ENCODE assay signal across 15 cellular contexts in genomic region chr7:157556339-157556944, GRCh38.
"Had no signal": no experiment of that assay in that cellular context is flagged by ENCODE, and none has a peak within 500 bp of the region (broad histone marks: within the 10 kb centered on the region; RNA-seq: fewer than 3 reads in every experiment).

No MANE protein-coding gene starts in this region.

- H3K36me3 Mint-ChIP-seq: stimulated activated memory B cell treated with anti-CD40 and anti-IgM and Interleukin-4, amounts not matched to agents 10 μg/mL and 1 μg/mL and 100 μg/mL, for 72 hours had no signal

- FAIRE-seq: colon, TTC549 had no signal

- ATAC-seq: stimulated activated memory B cell treated with anti-CD40 and anti-IgM and Interleukin-4, amounts not matched to agents 10 μg/mL and 1 μg/mL and 100 μg/mL, for 72 hours had no signal

- H3K27me3 ChIP-seq: esophagus muscularis mucosa, vagina had no signal

- DNase-seq: activated CD4-positive, alpha-beta T cell treated with anti-CD3 and anti-CD28 coated beads, Interleukin-2, amount 10 ng/mL, durations not matched to agents 7 days and 5 days; activated CD4-positive, CD25-positive, alpha-beta regulatory T cell; activated naive CD4-positive, alpha-beta T cell treated with anti-CD3 and anti-CD28 coated beads for 36 hours; activated T-cell treated with anti-CD3 and anti-CD28 coated beads for 4 hours; caudate nucleus; glutamatergic neuron; hypothalamus; kidney glomerular epithelial cell; nephron progenitor cell; SW 1271 had no signal

- H3K4me1 Mint-ChIP-seq: activated CD4-positive, alpha-beta T cell treated with anti-CD3 and anti-CD28 coated beads, Interleukin-2, amount 10 ng/mL, durations not matched to agents 7 days and 5 days; stimulated activated memory B cell treated with anti-CD40 and anti-IgM and Interleukin-4, amounts not matched to agents 10 μg/mL and 1 μg/mL and 100 μg/mL, for 72 hours had no signal

- H3K4me3 ChIP-seq: esophagus muscularis mucosa, vagina had no signal

- H3K36me3 ChIP-seq: vagina had no signal

- H3K27ac Mint-ChIP-seq: activated CD4-positive, alpha-beta T cell treated with anti-CD3 and anti-CD28 coated beads, Interleukin-2, amount 10 ng/mL, durations not matched to agents 7 days and 5 days; activated naive CD4-positive, alpha-beta T cell treated with anti-CD3 and anti-CD28 coated beads for 36 hours; nephron progenitor cell; stimulated activated memory B cell treated with anti-CD40 and anti-IgM and Interleukin-4, amounts not matched to agents 10 μg/mL and 1 μg/mL and 100 μg/mL, for 72 hours had no signal

- H3K27me3 Mint-ChIP-seq: activated CD4-positive, alpha-beta T cell treated with anti-CD3 and anti-CD28 coated beads, Interleukin-2, amount 10 ng/mL, durations not matched to agents 7 days and 5 days; stimulated activated memory B cell treated with anti-CD40 and anti-IgM and Interleukin-4, amounts not matched to agents 10 μg/mL and 1 μg/mL and 100 μg/mL, for 72 hours had no signal

- H3K9me3 Mint-ChIP-seq: activated CD4-positive, alpha-beta T cell treated with anti-CD3 and anti-CD28 coated beads, Interleukin-2, amount 10 ng/mL, durations not matched to agents 7 days and 5 days; activated naive CD4-positive, alpha-beta T cell treated with anti-CD3 and anti-CD28 coated beads for 36 hours; nephron progenitor cell; stimulated activated memory B cell treated with anti-CD40 and anti-IgM and Interleukin-4, amounts not matched to agents 10 μg/mL and 1 μg/mL and 100 μg/mL, for 72 hours had no signal

- H3K4me3 Mint-ChIP-seq: activated CD4-positive, alpha-beta T cell treated with anti-CD3 and anti-CD28 coated beads, Interleukin-2, amount 10 ng/mL, durations not matched to agents 7 days and 5 days; activated naive CD4-positive, alpha-beta T cell treated with anti-CD3 and anti-CD28 coated beads for 36 hours; nephron progenitor cell; stimulated activated memory B cell treated with anti-CD40 and anti-IgM and Interleukin-4, amounts not matched to agents 10 μg/mL and 1 μg/mL and 100 μg/mL, for 72 hours had no signal

- H3K9me3 ChIP-seq: esophagus muscularis mucosa, vagina had no signal

- H3K27ac ChIP-seq: esophagus muscularis mucosa, vagina had no signal

- H3K4me1 ChIP-seq: esophagus muscularis mucosa, vagina had no signal
